In genomic region chr6:87590417-87590880, GRCh38 we compare ENCODE assay signal across 8 cellular contexts. TPM values are rescaled to one million over a fixed set of nuclear protein-coding genes. Genes with fewer than 3 reads are reported as not detected.
DNase-seq lines count a peak whose midpoint lies in the region; ATAC-seq and TF ChIP-seq lines count a peak whose summit lies in the region.

No MANE protein-coding gene starts in this region.

- peaks cover 7% of the 10 kb centered on the region; the same call in 1 of the 2 replicates for H3K4me1 ChIP-seq in SJCRH30
- peaks cover 2% of the 10 kb centered on the region for H3K4me1 ChIP-seq in fibroblast of lung (ENCODE audit: control insufficient read depth, extremely low read depth, insufficient read depth, low read length)
- peaks cover 26% of the 10 kb centered on the region for H3K4me1 ChIP-seq in psoas muscle

- WGBS in psoas muscle, 3 donors, result 1 to 2% (median 2%) methylated on average over 11 of the region's 11 CpGs

- no peaks in the 10 kb centered on the region for H3K9me3 ChIP-seq in SJCRH30 (replicated peaks)
- no peaks in the 10 kb centered on the region for H3K9me3 ChIP-seq in fibroblast of lung (ENCODE audit: control insufficient read depth, insufficient read depth, low read depth, low read length)
- H3K9me3 ChIP-seq in psoas muscle, result no peaks in the 10 kb centered on the region

- ATAC-seq in psoas muscle (no peak), GM19397 (IDR thresholded peaks at IDR 0.05; ENCODE audit: unreplicated experiment) (no peak), GM18498 (IDR thresholded peaks at IDR 0.05; ENCODE audit: unreplicated experiment) (no peak)

- DNase-seq in SJCRH30, result peak in 1 of 2 experiments; percentile 4
- no peak for DNase-seq in fibroblast of lung (ENCODE audit: low read depth in 2 of 2)
- DNase-seq in psoas muscle, result no peak
- DNase-seq in 8988T, result no peak
- DNase-seq in CD1c-positive myeloid dendritic cell (ENCODE audit: extremely low spot score), result no peak

- H3K36me3 ChIP-seq in SJCRH30 (peaks cover 17% of the 10 kb centered on the region), fibroblast of lung (ENCODE audit: control insufficient read depth, insufficient read depth, low read length) (no peaks in the 10 kb centered on the region), psoas muscle (ENCODE audit: insufficient read depth in 1 of 2, low read depth in 1 of 2) (peaks cover 6 to 29% of the 10 kb centered on the region in 2 donors)

- H3K27ac ChIP-seq in SJCRH30 (peak overlapping the region; percentile 68), fibroblast of lung (ENCODE audit: insufficient read depth, low read length) (peak overlapping the region; percentile 96), psoas muscle (peak overlapping the region; percentile 77)

- TF ChIP-seq CTCF in fibroblast of lung (conservative IDR thresholded peaks at IDR 0.05 in 1 of 2, IDR thresholded peaks at IDR 0.05 in 1 of 2; ENCODE audit: low read depth in 1 of 2, low read length in 2 of 2) (no peak), psoas muscle (IDR thresholded peaks at IDR 0.05) (no peak)

- no peaks in the 10 kb centered on the region for H3K27me3 ChIP-seq in SJCRH30
- no peaks in the 10 kb centered on the region for H3K27me3 ChIP-seq in fibroblast of lung (ENCODE audit: control insufficient read depth, insufficient read depth, low read length)
- H3K27me3 ChIP-seq in psoas muscle (ENCODE audit: insufficient read depth in 3 of 3, low read length in 2 of 3), result no peaks in the 10 kb centered on the region

- H4K20me1 ChIP-seq in fibroblast of lung (ENCODE audit: control insufficient read depth, extremely low read depth, insufficient read depth, low read length), result no peaks in the 10 kb centered on the region

- peaks cover 66% of the 10 kb centered on the region for H3K79me2 ChIP-seq in fibroblast of lung (ENCODE audit: control insufficient read depth, insufficient read depth, low read length)

- H2AFZ ChIP-seq in fibroblast of lung (ENCODE audit: low read length), result peak overlapping the region; percentile 100

- peak overlapping the region; percentile 93 for H3K9ac ChIP-seq in fibroblast of lung (ENCODE audit: insufficient read depth, low read length)

- H3K4me2 ChIP-seq in fibroblast of lung (ENCODE audit: extremely low read depth, insufficient read depth, low read length), result peak overlapping the region; percentile 92

- intact Hi-C loops in psoas muscle (cut with DNase I), result no loop called here

- peak overlapping the region; percentile 81 for H3K4me3 ChIP-seq in GM08714 (ENCODE audit: low read length)
- peak overlapping the region; percentile 94 for H3K4me3 ChIP-seq in SJCRH30
- peak overlapping the region; percentile 80 to 100 (median 94) for H3K4me3 ChIP-seq in fibroblast of lung (replicated peaks in 1 of 4; ENCODE audit: control extremely low read depth in 1 of 4, insufficient read depth in 1 of 4, low read depth in 3 of 4, low read length in 4 of 4)
- H3K4me3 ChIP-seq in psoas muscle, result peak overlapping the region; percentile 94

RNA-seq across cellular contexts. Expression of gene ORC3, which starts 0.5 kb away (rescaled TPM):
- 64.9 and 66.3 TPM in 2 replicates for total RNA-seq in SJCRH30 (2014; rRNA removed; shearing (Covaris generic))
- total RNA-seq in fibroblast of lung (17.2 and 23.8 TPM in 2 replicates), psoas muscle (10 to 100 TPM; 18.9 to 26.8 (median 22.1) TPM)
- polyA plus RNA-seq in fibroblast of lung (37.9 and 40.4 TPM in 2 replicates), psoas muscle (10 to 100 TPM; 14.5 to 44.0 (median 17.3) TPM)
- 19.0 and 22.9 TPM in 2 replicates for polyA plus RNA-seq in fibroblast of lung (2012)
- 0.71 and 2.8 TPM in 2 replicates for polyA minus RNA-seq in fibroblast of lung (ENCODE audit: low replicate concordance)

RNA-seq across cellular contexts. Expression of gene RARS2, which starts 0.7 kb away (rescaled TPM):
- total RNA-seq in SJCRH30 (2014; rRNA removed; shearing (Covaris generic)), result 43.4 and 51.0 TPM in 2 replicates
- 33.6 and 43.8 TPM in 2 replicates for total RNA-seq in fibroblast of lung
- 22.8 and 33.9 TPM in 2 replicates for polyA plus RNA-seq in fibroblast of lung
- 40.3 and 53.1 TPM in 2 replicates for polyA plus RNA-seq in fibroblast of lung (2012)
- polyA minus RNA-seq in fibroblast of lung (ENCODE audit: low replicate concordance), result 1.2 and 6.6 TPM in 2 replicates
- 10 to 100 TPM; 11.6 to 20.7 (median 16.7) TPM for total RNA-seq in psoas muscle
- 10 to 100 TPM; 14.8 to 17.3 (median 17.1) TPM for polyA plus RNA-seq in psoas muscle
